ENCODE assay signal across 8 cellular contexts in genomic region chr1:231866392-231867331, GRCh38.
DNase-seq lines count a peak whose midpoint lies in the region; ATAC-seq, FAIRE-seq and TF ChIP-seq lines count a peak whose summit lies in the region.

No MANE protein-coding gene starts in this region.

- no peaks in the 10 kb centered on the region for H3K36me3 ChIP-seq in muscle layer of colon (ENCODE audit: insufficient read depth, low read length)

- H3K9ac ChIP-seq in muscle layer of colon (ENCODE audit: low read length) = peak overlapping the region; percentile 31

- DNase-seq in AG09319 (ENCODE audit: extremely low read depth, low read depth) (peak; percentile 40), H4 (ENCODE audit: low spot score) (peak; percentile 46), NCI-H524 (lab: John Stamatoyannopoulos, UW) (peak; percentile 82 to 94)
- DNase-seq in activated CD8-positive, alpha-beta memory T cell treated with anti-CD3 and anti-CD28 coated beads for 24 hours = peak; percentile 76
- peak; percentile 39 for DNase-seq in stimulated activated naive CD4-positive, alpha-beta T cell treated with Interleukin-2 at 50 U/mL for 16 hours (lab: John Stamatoyannopoulos, UW)

- no peaks in the 10 kb centered on the region for H3K27me3 ChIP-seq in muscle layer of colon (ENCODE audit: control insufficient read depth in 1 of 2, insufficient read depth in 2 of 2, low read length in 2 of 2)

- no peaks in the 10 kb centered on the region for H3K9me3 ChIP-seq in muscle layer of colon (ENCODE audit: low read length)

- H3K4me1 ChIP-seq in muscle layer of colon (ENCODE audit: insufficient read depth, low read length) = peaks cover 24% of the 10 kb centered on the region

- peak; percentile 74 for FAIRE-seq in endometrium (lab: Jason Lieb, UNC)

- no peak overlapping the region for H3K4me3 ChIP-seq in muscle layer of colon (ENCODE audit: low read depth in 1 of 2, low read length in 2 of 2)

- H3K27ac ChIP-seq in muscle layer of colon (ENCODE audit: low read depth, low read length) = no peak overlapping the region

- peak; percentile 79 for TF ChIP-seq CTCF in AG09319 (IDR thresholded peaks at IDR 0.05; ENCODE audit: low read depth, low read length)

- ATAC-seq in GM21825 (IDR thresholded peaks at IDR 0.05; ENCODE audit: unreplicated experiment) = no peak
